In the genomic region with DNA sequence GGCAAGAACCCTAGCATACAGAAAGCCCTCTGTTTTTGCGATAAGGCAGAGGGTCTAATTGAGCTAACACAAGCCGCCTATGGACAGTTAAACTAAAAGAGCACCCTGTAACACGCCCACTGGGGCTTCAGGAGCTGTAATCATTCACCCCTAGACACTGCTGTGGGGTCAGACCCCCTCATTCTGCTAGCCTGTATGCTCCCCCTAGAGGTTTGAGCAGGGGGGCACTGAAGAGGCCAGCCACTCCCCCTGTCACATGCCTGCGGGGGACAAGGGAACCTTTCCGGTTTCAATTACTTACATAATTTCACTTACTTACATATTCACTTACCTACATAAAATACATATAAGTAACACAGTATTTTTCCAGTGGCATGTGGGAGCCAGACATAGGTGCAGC, we compare ENCODE assay signal across 1 cellular context.
TF ChIP-seq lines count a peak whose summit lies in the region.

No MANE protein-coding gene starts in this region.

TF ChIP-seq in WTC11, 78 proteins besides CTCF, POLR2A, EP300 and RAD21 (continued from another document):
- TF ChIP-seq, protein P1, sequence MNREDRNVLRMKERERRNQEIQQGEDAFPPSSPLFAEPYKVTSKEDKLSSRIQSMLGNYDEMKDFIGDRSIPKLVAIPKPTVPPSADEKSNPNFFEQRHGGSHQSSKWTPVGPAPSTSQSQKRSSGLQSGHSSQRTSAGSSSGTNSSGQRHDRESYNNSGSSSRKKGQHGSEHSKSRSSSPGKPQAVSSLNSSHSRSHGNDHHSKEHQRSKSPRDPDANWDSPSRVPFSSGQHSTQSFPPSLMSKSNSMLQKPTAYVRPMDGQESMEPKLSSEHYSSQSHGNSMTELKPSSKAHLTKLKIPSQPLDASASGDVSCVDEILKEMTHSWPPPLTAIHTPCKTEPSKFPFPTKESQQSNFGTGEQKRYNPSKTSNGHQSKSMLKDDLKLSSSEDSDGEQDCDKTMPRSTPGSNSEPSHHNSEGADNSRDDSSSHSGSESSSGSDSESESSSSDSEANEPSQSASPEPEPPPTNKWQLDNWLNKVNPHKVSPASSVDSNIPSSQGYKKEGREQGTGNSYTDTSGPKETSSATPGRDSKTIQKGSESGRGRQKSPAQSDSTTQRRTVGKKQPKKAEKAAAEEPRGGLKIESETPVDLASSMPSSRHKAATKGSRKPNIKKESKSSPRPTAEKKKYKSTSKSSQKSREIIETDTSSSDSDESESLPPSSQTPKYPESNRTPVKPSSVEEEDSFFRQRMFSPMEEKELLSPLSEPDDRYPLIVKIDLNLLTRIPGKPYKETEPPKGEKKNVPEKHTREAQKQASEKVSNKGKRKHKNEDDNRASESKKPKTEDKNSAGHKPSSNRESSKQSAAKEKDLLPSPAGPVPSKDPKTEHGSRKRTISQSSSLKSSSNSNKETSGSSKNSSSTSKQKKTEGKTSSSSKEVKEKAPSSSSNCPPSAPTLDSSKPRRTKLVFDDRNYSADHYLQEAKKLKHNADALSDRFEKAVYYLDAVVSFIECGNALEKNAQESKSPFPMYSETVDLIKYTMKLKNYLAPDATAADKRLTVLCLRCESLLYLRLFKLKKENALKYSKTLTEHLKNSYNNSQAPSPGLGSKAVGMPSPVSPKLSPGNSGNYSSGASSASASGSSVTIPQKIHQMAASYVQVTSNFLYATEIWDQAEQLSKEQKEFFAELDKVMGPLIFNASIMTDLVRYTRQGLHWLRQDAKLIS (CRISPR knock-in tag; IDR thresholded peaks at IDR 0.05; ENCODE audit: borderline replicate concordance): no peak
- TF ChIP-seq, protein P2, sequence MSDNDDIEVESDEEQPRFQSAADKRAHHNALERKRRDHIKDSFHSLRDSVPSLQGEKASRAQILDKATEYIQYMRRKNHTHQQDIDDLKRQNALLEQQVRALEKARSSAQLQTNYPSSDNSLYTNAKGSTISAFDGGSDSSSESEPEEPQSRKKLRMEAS (CRISPR knock-in tag; IDR thresholded peaks at IDR 0.05): no peak
- TF ChIP-seq ZBTB21 (CRISPR knock-in tag; IDR thresholded peaks at IDR 0.05; ENCODE audit: borderline replicate concordance) (no peak), ETV6 (CRISPR knock-in tag; IDR thresholded peaks at IDR 0.05) (no peak)
